In the genomic region with DNA sequence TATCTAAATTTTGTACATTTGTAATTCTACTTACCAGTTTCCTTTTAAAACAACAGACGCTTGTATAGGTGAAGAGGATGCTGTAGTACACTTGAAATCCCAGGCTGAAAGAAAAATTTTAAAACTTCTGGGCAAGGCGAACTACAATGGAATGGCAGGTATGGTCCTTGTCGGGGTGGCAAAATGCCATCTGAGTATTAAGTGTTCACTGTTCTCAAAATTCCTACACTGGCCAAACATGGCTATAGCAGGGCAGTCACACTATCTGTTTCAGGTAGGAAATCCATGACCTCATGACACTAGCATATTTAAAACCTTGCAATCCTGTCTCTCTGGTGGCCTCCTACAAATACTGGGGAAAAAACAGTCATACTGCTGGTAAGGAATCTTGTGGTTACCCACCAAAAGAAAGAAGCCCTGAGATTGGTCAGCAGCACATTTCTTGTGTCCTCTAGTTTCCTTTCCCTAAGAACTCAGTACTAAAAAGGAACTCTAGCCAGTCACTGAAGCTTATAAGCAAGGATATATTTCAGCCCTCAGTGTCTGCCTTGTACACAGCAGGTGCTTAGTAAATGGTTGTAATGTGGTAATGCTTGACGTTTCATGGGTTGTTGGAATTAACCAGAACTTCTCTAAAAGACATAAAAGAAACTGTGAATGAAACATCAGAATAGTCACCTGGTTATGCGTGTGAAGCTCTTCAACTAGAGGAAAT, we compare ENCODE assay signal across 14 cellular contexts. TPM values are rescaled to one million over a fixed set of nuclear protein-coding genes. Genes with fewer than 3 reads are reported as not detected.
A peak's percentile ranks its signal among the peaks of the same experiment; 100 is the strongest.
DNase-seq lines count a peak whose midpoint lies in the region; ATAC-seq, FAIRE-seq and TF ChIP-seq lines count a peak whose summit lies in the region.
"Had no signal": no experiment of that assay in that cellular context is flagged by ENCODE, and none has a peak within 500 bp of the region (broad histone marks: within the 10 kb centered on the region; RNA-seq: fewer than 3 reads in every experiment).

No MANE protein-coding gene starts in this region.

- H3K27ac ChIP-seq in astrocyte (ENCODE audit: low read depth, low read length): no peak overlapping the region
- no peak overlapping the region for H3K27ac ChIP-seq in keratinocyte (ENCODE audit: control insufficient read depth, insufficient read depth, low read length)
- H3K27ac ChIP-seq: ascending aorta, KMS-11, uterus had no signal

- H2AFZ ChIP-seq in astrocyte (ENCODE audit: low read depth, low read length) (no peak overlapping the region), keratinocyte (ENCODE audit: control insufficient read depth, low read length) (no peak overlapping the region)

- FAIRE-seq in astrocyte (lab: Jason Lieb, UNC) (peak; percentile 32), keratinocyte (lab: Jason Lieb, UNC) (peak; percentile 13)

- peaks cover 2% of the 10 kb centered on the region for H3K27me3 Mint-ChIP-seq in astrocyte (ENCODE audit: low read depth, unreplicated experiment)

- peak; percentile 20 for ATAC-seq in HG02610 (IDR thresholded peaks at IDR 0.05; ENCODE audit: unreplicated experiment)
- no peak for ATAC-seq in GM18519 (IDR thresholded peaks at IDR 0.05; ENCODE audit: low FRiP score, unreplicated experiment)
- no peak for ATAC-seq in HG02870 (IDR thresholded peaks at IDR 0.05; ENCODE audit: unreplicated experiment)

- H3K27ac Mint-ChIP-seq in astrocyte (ENCODE audit: unreplicated experiment): peak overlapping the region; percentile 7

- H3K9ac ChIP-seq in astrocyte (ENCODE audit: low read length) (no peak overlapping the region), keratinocyte (ENCODE audit: control insufficient read depth, extremely low read depth, insufficient read depth, low read length) (no peak overlapping the region)
- H3K9ac ChIP-seq: KMS-11 had no signal

- H3K4me2 ChIP-seq in astrocyte (ENCODE audit: low read length) (peak overlapping the region; percentile 25), keratinocyte (ENCODE audit: control insufficient read depth, extremely low read depth, insufficient read depth, low read depth, low read length) (no peak overlapping the region)
- H3K4me2 ChIP-seq: KMS-11 had no signal

- POLR2A ChIA-PET in AG04449 (lab: Yijun Ruan, JAX): interaction anchor here (1.0 kb wide), 1 partner anchor 10 kb away, joined by 3 read pairs; no protein-coding TSS in a partner anchor

- no peaks in the 10 kb centered on the region for H3K9me1 ChIP-seq in keratinocyte (ENCODE audit: control insufficient read depth, extremely low read depth, insufficient read depth, low read length)

- CTCF ChIA-PET in AG04449 (lab: Yijun Ruan, JAX): interaction anchor here (1.2 kb wide), 1 partner anchor 9 kb away, joined by 4 read pairs; no protein-coding TSS in a partner anchor

- H3K4me1 Mint-ChIP-seq in astrocyte (ENCODE audit: low read depth, unreplicated experiment): peaks cover 12% of the 10 kb centered on the region

- H3K79me2 ChIP-seq in astrocyte (ENCODE audit: insufficient read depth, low read length) (no peaks in the 10 kb centered on the region), keratinocyte (ENCODE audit: control insufficient read depth, insufficient read depth, low read length) (no peaks in the 10 kb centered on the region)

- H3K36me3 Mint-ChIP-seq in astrocyte (ENCODE audit: low read depth, unreplicated experiment): no peaks in the 10 kb centered on the region

- H3K27me3 ChIP-seq in astrocyte (ENCODE audit: insufficient read depth, low read length): no peaks in the 10 kb centered on the region
- no peaks in the 10 kb centered on the region for H3K27me3 ChIP-seq in keratinocyte (ENCODE audit: control insufficient read depth, extremely low read depth, insufficient read depth, low read length)
- H3K27me3 ChIP-seq: ascending aorta had no signal

- TF ChIP-seq CTCF in AG04449 (IDR thresholded peaks at IDR 0.05; ENCODE audit: insufficient read depth, low read length, missing control alignments) (no peak), astrocyte (IDR thresholded peaks at IDR 0.05; ENCODE audit: insufficient read depth, low read depth, low read length) (no peak), keratinocyte (optimal IDR thresholded peaks at IDR 0.05 in 1 of 3, IDR thresholded peaks at IDR 0.05 in 1 of 3, conservative IDR thresholded peaks at IDR 0.05 in 1 of 3; ENCODE audit: extremely low read depth in 1 of 3, insufficient read depth in 2 of 3, low read length in 3 of 3) (no peak)

- no peaks in the 10 kb centered on the region for H3K36me3 ChIP-seq in astrocyte (ENCODE audit: insufficient read depth, low read length)
- H3K36me3 ChIP-seq in keratinocyte (ENCODE audit: control insufficient read depth in 2 of 2, extremely low read depth in 1 of 2, insufficient read depth in 2 of 2, low read length in 2 of 2): no peaks in the 10 kb centered on the region
- H3K36me3 ChIP-seq: ascending aorta, uterus had no signal

- peaks cover 2% of the 10 kb centered on the region for H3K9me3 Mint-ChIP-seq in astrocyte (ENCODE audit: unreplicated experiment)

- DNase-seq in AG04449 (ENCODE audit: low read depth, low spot score) (peak; percentile 62), astrocyte (ENCODE audit: low read depth) (peak; percentile 83), keratinocyte (ENCODE audit: low read depth, low spot score) (no peak), GDM1 (lab: John Stamatoyannopoulos, UW) (no peak), HUDEP-2 (lab: John Stamatoyannopoulos, UW; ENCODE audit: unreplicated experiment in 76 of 76) (no peak)
- DNase-seq: activated T-cell treated with anti-CD3 and anti-CD28 coated beads, Interleukin-2, amount 50 U/mL, for 48 hours; DMS79; SW 1271; uterus had no signal

- H4K20me1 ChIP-seq in astrocyte (ENCODE audit: insufficient read depth, low read length) (no peaks in the 10 kb centered on the region), keratinocyte (ENCODE audit: control insufficient read depth, extremely low read depth, insufficient read depth, low read length) (no peaks in the 10 kb centered on the region)

- no peak overlapping the region for H3K4me3 Mint-ChIP-seq in astrocyte (ENCODE audit: unreplicated experiment)

- H3K9me3 ChIP-seq in astrocyte (ENCODE audit: insufficient read depth, low read depth, low read length): no peaks in the 10 kb centered on the region
- H3K9me3 ChIP-seq in keratinocyte (ENCODE audit: control insufficient read depth, low read depth, low read length): no peaks in the 10 kb centered on the region
- H3K9me3 ChIP-seq: ascending aorta, uterus had no signal

- H3K4me1 ChIP-seq in astrocyte (ENCODE audit: insufficient read depth, low read length) (no peaks in the 10 kb centered on the region), keratinocyte (ENCODE audit: control insufficient read depth, extremely low read depth, insufficient read depth, low read length) (peaks cover 18% of the 10 kb centered on the region)
- H3K4me1 ChIP-seq: ascending aorta, uterus had no signal

- dilution Hi-C loops in keratinocyte (cut with MboI; ENCODE audit: extremely low pct_ligation_motif_present, low sequenced_read_pairs): no loop called here

- H3K4me3 ChIP-seq in AG04449 (ENCODE audit: low read depth, low read length) (no peak overlapping the region), astrocyte (ENCODE audit: insufficient read depth, low read depth, low read length) (no peak overlapping the region), keratinocyte (ENCODE audit: control insufficient read depth in 2 of 3, extremely low read depth in 1 of 3, insufficient read depth in 2 of 3, low read depth in 1 of 3, low read length in 3 of 3) (no peak overlapping the region)
- H3K4me3 ChIP-seq: ascending aorta, uterus had no signal

RNA-seq across cellular contexts. Expression of gene ZC3H12C, which starts 5.2 kb away (rescaled TPM):
- 10.4 and 12.0 TPM in 2 replicates for total RNA-seq in astrocyte
- polyA plus RNA-seq in keratinocyte: 11.1 to 14.0 TPM (median 13.9 TPM) in 3 replicates
- polyA plus RNA-seq in keratinocyte (2011; ENCODE audit: low read depth): 2.5 TPM
- polyA plus RNA-seq in keratinocyte (2011; cell fraction: cytosol; rRNA removed): 4.6 and 6.9 TPM in 2 replicates
- 24.8 and 26.0 TPM in 2 replicates for polyA plus RNA-seq in keratinocyte (2011; cell fraction: nucleus; rRNA removed)
- polyA plus RNA-seq in keratinocyte (2012; ENCODE audit: low replicate concordance): 3.4 and 5.8 TPM in 2 replicates
- 15.1 to 29.5 TPM (median 27.5 TPM) in 3 replicates for polyA minus RNA-seq in keratinocyte
- polyA minus RNA-seq in keratinocyte (2011; cell fraction: cytosol; rRNA and poly(A)+ RNA removed): 7.3 TPM
- 26.7 and 60.2 TPM in 2 replicates for polyA minus RNA-seq in keratinocyte (2011; cell fraction: nucleus; rRNA and poly(A)+ RNA removed)

Comparison
In these comparisons a context has a peak if more than half of its experiments do, and no peak if none do; other contexts are left out.
1. DNase-seq: peak in AG04449 (single experiment) and astrocyte (single experiment); none in keratinocyte (single experiment), GDM1 (single experiment) and HUDEP-2 (0 of 76).